2 cellular contexts compared by ENCODE assay signal in genomic region chr2:19653336-19653908, GRCh38.
A peak's percentile ranks its signal among the peaks of the same experiment; 100 is the strongest.
TF ChIP-seq lines count a peak whose summit lies in the region.

No MANE protein-coding gene starts in this region.

TF ChIP-seq in HepG2, 621 proteins besides CTCF, POLR2A, EP300 and RAD21:
- TF ChIP-seq TBP (CRISPR knock-in tag; IDR thresholded peaks at IDR 0.05) (no peak), CREB1 (IDR thresholded peaks at IDR 0.05) (peak; percentile 77), CREB1 (CRISPR knock-in tag; IDR thresholded peaks at IDR 0.05) (no peak)

TF ChIP-seq in H1, 55 proteins besides CTCF, POLR2A, EP300 and RAD21:
- no peak for TF ChIP-seq NRF1 (IDR thresholded peaks at IDR 0.05; ENCODE audit: low read depth, low read length)
- no peak for TF ChIP-seq GABPA (IDR thresholded peaks at IDR 0.05; ENCODE audit: borderline replicate concordance, insufficient read depth, low read length)
- no peak for TF ChIP-seq CBX5 (IDR thresholded peaks at IDR 0.05; ENCODE audit: low read depth, low read length)
- no peak for TF ChIP-seq HDAC2 (IDR thresholded peaks at IDR 0.05; ENCODE audit: borderline replicate concordance in 1 of 2, low read depth in 2 of 2, low read length in 2 of 2)
- no peak for TF ChIP-seq JUN (IDR thresholded peaks at IDR 0.05; ENCODE audit: low read depth, low read length)
- TF ChIP-seq NANOG (IDR thresholded peaks at IDR 0.05; ENCODE audit: insufficient read depth, low read depth, low read length, poor library complexity, severe bottlenecking) = no peak
- no peak for TF ChIP-seq GTF2F1 (IDR thresholded peaks at IDR 0.05; ENCODE audit: borderline replicate concordance, low read depth, low read length)
- no peak for TF ChIP-seq YY1 (IDR thresholded peaks at IDR 0.05; ENCODE audit: low read depth, low read length)
- TF ChIP-seq RFX5 (IDR thresholded peaks at IDR 0.05; ENCODE audit: borderline replicate concordance, low read depth, low read length) = no peak
- TF ChIP-seq CHD2 (IDR thresholded peaks at IDR 0.05; ENCODE audit: low read length) = no peak
- TF ChIP-seq MAFK (IDR thresholded peaks at IDR 0.05; ENCODE audit: low read depth, low read length) = no peak
- TF ChIP-seq USF2 (IDR thresholded peaks at IDR 0.05; ENCODE audit: low read length) = no peak
- TF ChIP-seq CTBP2 (IDR thresholded peaks at IDR 0.05; ENCODE audit: borderline replicate concordance, insufficient read depth, insufficient read length, low read length) = no peak
- no peak for TF ChIP-seq SIRT6 (IDR thresholded peaks at IDR 0.05; ENCODE audit: low read length)
- TF ChIP-seq TEAD4 (IDR thresholded peaks at IDR 0.05; ENCODE audit: low read depth, low read length) = no peak
- no peak for TF ChIP-seq CBX8 (IDR thresholded peaks at IDR 0.05; ENCODE audit: borderline replicate concordance, low read depth, low read length)
- TF ChIP-seq FOSL1 (IDR thresholded peaks at IDR 0.05; ENCODE audit: insufficient read depth, low read depth, low read length) = no peak
- TF ChIP-seq E2F6 (IDR thresholded peaks at IDR 0.05) = no peak
- no peak for TF ChIP-seq ASH2L (IDR thresholded peaks at IDR 0.05; ENCODE audit: low read length)
TF ChIP-seq in H1: peak in this region for 0.
